17 cellular contexts compared by ENCODE assay signal in the genomic region with DNA sequence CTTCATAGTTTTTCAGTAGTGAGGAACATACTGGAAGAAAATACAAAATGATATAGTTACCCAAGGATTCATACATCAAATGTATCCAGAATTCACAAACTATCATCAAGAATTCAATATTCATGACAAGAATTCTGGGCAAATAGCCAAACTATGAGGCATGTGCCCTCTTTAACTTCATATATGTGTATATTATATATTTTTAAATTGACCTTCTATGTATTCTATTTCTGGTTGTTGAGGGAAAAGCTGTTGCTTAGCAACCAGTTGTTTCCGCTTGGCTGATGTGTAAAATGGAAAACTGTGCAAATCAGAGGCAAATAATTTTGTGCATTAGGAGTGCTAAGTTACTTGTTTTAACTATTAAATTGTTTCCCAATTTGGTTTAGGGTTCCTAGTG. TPM values are rescaled to one million over a fixed set of nuclear protein-coding genes. Genes with fewer than 3 reads are reported as not detected.
DNase-seq lines count a peak whose midpoint lies in the region; FAIRE-seq and TF ChIP-seq lines count a peak whose summit lies in the region.
"Had no signal": no experiment of that assay in that cellular context is flagged by ENCODE, and none has a peak within 500 bp of the region (broad histone marks: within the 10 kb centered on the region; RNA-seq: fewer than 3 reads in every experiment).

No MANE protein-coding gene starts in this region.

- in situ Hi-C loops in astrocyte of the spinal cord (cut with HindIII; ENCODE audit: low sequenced_read_pairs): no loop called here

- peaks cover 0 to 8% (median 0%) of the 10 kb centered on the region in 11 experiments; a peak in 2 of 22 replicates for H3K9me3 ChIP-seq in BLaER1 treated with 17β-estradiol and CSF1 and Interleukin-3, amounts not matched to agents 10 nM and 100 nM (replicated peaks in 1 of 11)
- H3K9me3 ChIP-seq in spleen: no peaks in the 10 kb centered on the region
- H3K9me3 ChIP-seq: sigmoid colon had no signal

- 78 to 90% (median 80%) methylated on average over 1 of the region's 1 CpG for WGBS in spleen, 5 donors

- H3K4me3 ChIP-seq in BLaER1 treated with 17β-estradiol and CSF1 and Interleukin-3, amounts not matched to agents 10 nM and 100 nM: no peak overlapping the region
- H3K4me3 ChIP-seq in astrocyte of the spinal cord (ENCODE audit: low read depth, low read length) (no peak overlapping the region), spleen (no peak overlapping the region)
- H3K4me3 ChIP-seq: sigmoid colon had no signal

- intact Hi-C loops in spleen (cut with DNase I; ENCODE audit: low total_unique reads): no loop called here

- no peak overlapping the region for H3K9ac ChIP-seq in BLaER1 treated with 17β-estradiol and CSF1 and Interleukin-3, amounts not matched to agents 10 nM and 100 nM

- no peaks in the 10 kb centered on the region for H4K20me1 ChIP-seq in BLaER1 treated with 17β-estradiol and CSF1 and Interleukin-3, amounts not matched to agents 10 nM and 100 nM

- peak; percentile 11 for DNase-seq in M059J (ENCODE audit: low read depth)
- DNase-seq in astrocyte of the spinal cord (ENCODE audit: low read depth, low spot score): peak; percentile 30
- DNase-seq in glomerular visceral epithelial cell (ENCODE audit: extremely low spot score): peak; percentile 25
- no peak for DNase-seq in GM19239 (ENCODE audit: insufficient read length, low spot score)
- DNase-seq in spleen: no peak
- DNase-seq in DMS79 treated with DMSO at 0.1 percent for 48 hours (lab: John Stamatoyannopoulos, UW): no peak
- DNase-seq in activated T-cell treated with anti-CD3 and anti-CD28 coated beads, Interleukin-2, amount 50 U/mL, for 48 hours: no peak
- DNase-seq: activated CD8-positive, alpha-beta T cell treated with anti-CD3 and anti-CD28 coated beads for 36 hours; activated naive CD8-positive, alpha-beta T cell treated with anti-CD3 and anti-CD28 coated beads, Interleukin-2, amount 50 U/mL, for 24 hours; endodermal cell; NCI-H187; NCI-H774; sigmoid colon; stimulated activated CD4-positive, alpha-beta T cell treated with anti-CD3 and anti-CD28 coated beads, Interleukin-4, amount 100 ng/mL, for 24 hours had no signal

- no peak for FAIRE-seq in GM19239 (lab: Jason Lieb, UNC)
- FAIRE-seq: keratinocyte, RCC 7860 had no signal

- no peaks in the 10 kb centered on the region for H3K36me3 ChIP-seq in BLaER1 treated with 17β-estradiol and CSF1 and Interleukin-3, amounts not matched to agents 10 nM and 100 nM
- H3K36me3 ChIP-seq in spleen: no peaks in the 10 kb centered on the region
- H3K36me3 ChIP-seq: sigmoid colon had no signal

- H3K27ac ChIP-seq in BLaER1 treated with 17β-estradiol and CSF1 and Interleukin-3, amounts not matched to agents 10 nM and 100 nM: peak overlapping the region in 2 of 11 experiments; percentile 23 to 43; a peak in 4 of 22 replicates
- H3K27ac ChIP-seq in spleen: no peak overlapping the region
- H3K27ac ChIP-seq: sigmoid colon had no signal

- peaks cover under 1 to 47% (median 10%) of the 10 kb centered on the region in 10 experiments; a peak in 17 of 20 replicates for H3K4me1 ChIP-seq in BLaER1 treated with 17β-estradiol and CSF1 and Interleukin-3, amounts not matched to agents 10 nM and 100 nM
- peaks cover 0 to 5% (median under 1%) of the 10 kb centered on the region in 6 donors for H3K4me1 ChIP-seq in spleen
- H3K4me1 ChIP-seq: sigmoid colon had no signal

- TF ChIP-seq CTCF in astrocyte of the spinal cord (IDR thresholded peaks at IDR 0.05; ENCODE audit: low read depth, low read length) (no peak), spleen (IDR thresholded peaks at IDR 0.05 in 8 of 11, conservative IDR thresholded peaks at IDR 0.05 in 3 of 11) (no peak)

- H3K4me2 ChIP-seq in BLaER1 treated with 17β-estradiol and CSF1 and Interleukin-3, amounts not matched to agents 10 nM and 100 nM: peak overlapping the region in 8 of 11 experiments; percentile 5 to 49 (median 20); a peak in 8 of 22 replicates

- no peaks in the 10 kb centered on the region for H3K27me3 ChIP-seq in BLaER1 treated with 17β-estradiol and CSF1 and Interleukin-3, amounts not matched to agents 10 nM and 100 nM
- H3K27me3 ChIP-seq in spleen (replicated peaks in 1 of 7): no peaks in the 10 kb centered on the region
- H3K27me3 ChIP-seq: sigmoid colon had no signal

- no peak for TF ChIP-seq POLR2A in spleen (IDR thresholded peaks at IDR 0.05)

RNA-seq across cellular contexts. Expression of gene IVNS1ABP, which starts 35.0 kb away (rescaled TPM):
- total RNA-seq in M059J (2014; rRNA removed; shearing (Covaris generic)): 45.9 and 51.0 TPM in 2 replicates
- 100 to 1,000 TPM in 6 of 7 donors, 10 to 100 TPM in 1; 83.0 to 148 (median 115) TPM for total RNA-seq in spleen
- polyA plus RNA-seq in spleen: 10 to 100 TPM; 29.5 to 38.4 (median 31.2) TPM

Comparison
In these comparisons a context has a peak if more than half of its experiments do, and no peak if none do; other contexts are left out.
1. DNase-seq: peak in M059J (single experiment), astrocyte of the spinal cord (single experiment) and glomerular visceral epithelial cell (single experiment); none in GM19239 (single experiment), spleen (single experiment), DMS79 treated with DMSO at 0.1 percent for 48 hours (single experiment) and activated T-cell treated with anti-CD3 and anti-CD28 coated beads, Interleukin-2, amount 50 U/mL, for 48 hours (0 of 2).